In the genomic region with DNA sequence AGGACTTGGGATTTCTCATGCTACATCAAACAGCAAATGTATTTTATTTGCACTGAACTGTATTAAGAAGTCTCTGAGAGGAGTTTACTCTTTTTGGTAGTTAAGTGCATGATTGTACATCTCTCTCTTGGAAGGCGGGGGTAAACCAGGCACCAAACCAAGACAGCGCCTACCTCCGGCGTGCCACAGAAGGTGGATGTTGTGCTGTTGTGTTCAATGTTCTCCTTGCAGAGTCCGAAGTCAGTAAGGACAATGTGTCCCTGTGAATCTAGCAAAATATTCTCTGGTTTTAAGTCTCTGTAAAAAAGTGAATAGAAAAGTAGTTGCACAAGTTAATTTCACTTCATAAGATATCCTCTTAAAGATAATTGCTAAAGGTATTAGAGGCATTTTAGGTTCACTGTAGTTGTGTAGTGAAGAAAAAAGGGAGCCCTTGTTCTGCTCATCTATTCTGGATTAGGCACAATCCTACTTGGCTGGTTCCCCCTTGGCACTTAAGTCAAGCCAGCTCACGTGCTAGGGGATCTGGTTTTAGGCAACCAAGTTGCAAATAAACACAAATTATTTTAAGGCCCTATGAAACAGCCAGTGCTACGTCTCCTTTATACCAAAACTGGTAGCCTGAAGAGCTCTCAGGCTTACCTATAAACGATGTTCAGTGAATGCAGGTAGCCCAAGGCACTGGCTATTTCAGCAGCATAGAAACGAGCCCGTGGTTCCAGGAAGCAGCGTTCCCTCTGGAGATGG, we compare ENCODE assay signal across 11 cellular contexts.
A peak's percentile ranks its signal among the peaks of the same experiment; 100 is the strongest.
DNase-seq lines count a peak whose midpoint lies in the region; ATAC-seq and TF ChIP-seq lines count a peak whose summit lies in the region.
"Had no signal": no experiment of that assay in that cellular context is flagged by ENCODE, and none has a peak within 500 bp of the region (broad histone marks: within the 10 kb centered on the region; RNA-seq: fewer than 3 reads in every experiment).

No MANE protein-coding gene starts in this region.

- H3K4me1 ChIP-seq in left ventricle myocardium inferior, result peaks cover 75% of the 10 kb centered on the region
- peaks cover 5 to 6% of the 10 kb centered on the region in 2 donors for H3K4me1 ChIP-seq in breast epithelium
- H3K4me1 ChIP-seq in mesenchymal stem cell (ENCODE audit: control insufficient read depth, insufficient read depth, low read depth, low read length), result peaks cover 17% of the 10 kb centered on the region

- peak overlapping the region; percentile 42 for H4K8ac ChIP-seq in mesenchymal stem cell (ENCODE audit: low read length)

- intact Hi-C loops in left ventricle myocardium inferior (cut with micrococcal nuclease) (loop anchor here (5.0 kb wide), 2 partner anchors 470 to 650 kb away; no protein-coding TSS in a partner anchor), left ventricle myocardium superior (cut with micrococcal nuclease) (loop anchor here (5.0 kb wide), 1 partner anchor 650 kb away; no protein-coding TSS in a partner anchor), breast epithelium (cut with DNase I; ENCODE audit: low total_unique reads) (loop anchor here (10.0 kb wide), 1 partner anchor 653 kb away; no protein-coding TSS in a partner anchor)

- H3K4ac ChIP-seq in mesenchymal stem cell (ENCODE audit: low read depth in 1 of 2, low read length in 2 of 2), result no peak overlapping the region

- H3K23ac ChIP-seq in mesenchymal stem cell (ENCODE audit: low read length in 2 of 2), result no peak overlapping the region

- H3K9ac ChIP-seq in mesenchymal stem cell (ENCODE audit: low read length), result peak overlapping the region; percentile 97

- H2BK15ac ChIP-seq in mesenchymal stem cell (ENCODE audit: low read depth, poor library complexity, severe bottlenecking), result no peak overlapping the region

- H3K36me3 ChIP-seq in left ventricle myocardium inferior (peaks cover 55% of the 10 kb centered on the region), breast epithelium (peaks cover 8% of the 10 kb centered on the region), mesenchymal stem cell (ENCODE audit: control insufficient read depth in 1 of 2, insufficient read depth in 2 of 2, low read depth in 1 of 2, low read length in 2 of 2) (peaks cover 28 to 61% of the 10 kb centered on the region in 2 experiments)

- H3K27me3 ChIP-seq in left ventricle myocardium inferior (ENCODE audit: low read depth) (no peaks in the 10 kb centered on the region), breast epithelium (no peaks in the 10 kb centered on the region), mesenchymal stem cell (ENCODE audit: control insufficient read depth in 1 of 2, insufficient read depth in 1 of 2, low read length in 2 of 2) (no peaks in the 10 kb centered on the region)

- H3K4me1 Mint-ChIP-seq in type B pancreatic cell (ENCODE audit: unreplicated experiment), result peaks cover 41% of the 10 kb centered on the region
- H3K4me1 Mint-ChIP-seq in stimulated activated memory B cell treated with anti-CD40 and anti-IgM and Interleukin-4, amounts not matched to agents 10 μg/mL and 1 μg/mL and 100 μg/mL, for 72 hours, result peaks cover 47% of the 10 kb centered on the region

- peak overlapping the region; percentile 80 for H3K4me2 ChIP-seq in mesenchymal stem cell (ENCODE audit: low read length, poor library complexity, severe bottlenecking)

- no peaks in the 10 kb centered on the region for H3K9me3 ChIP-seq in left ventricle myocardium inferior (replicated peaks)
- H3K9me3 ChIP-seq in breast epithelium, result no peaks in the 10 kb centered on the region
- no peaks in the 10 kb centered on the region for H3K9me3 ChIP-seq in mesenchymal stem cell (ENCODE audit: control insufficient read depth, low read length)

- peaks cover 32% of the 10 kb centered on the region for H3K27me3 Mint-ChIP-seq in type B pancreatic cell
- H3K27me3 Mint-ChIP-seq in stimulated activated memory B cell treated with anti-CD40 and anti-IgM and Interleukin-4, amounts not matched to agents 10 μg/mL and 1 μg/mL and 100 μg/mL, for 72 hours, result no peaks in the 10 kb centered on the region
- H3K27me3 Mint-ChIP-seq: activated CD8-positive, alpha-beta memory T cell treated with anti-CD3 and anti-CD28 coated beads, Interleukin-2, amount 10 ng/mL, durations not matched to agents 7 days and 5 days had no signal

- H2AFZ ChIP-seq in mesenchymal stem cell (ENCODE audit: low read depth, low read length), result no peak overlapping the region

- peak overlapping the region; percentile 99 for H3K27ac ChIP-seq in left ventricle myocardium inferior (replicated peaks)
- H3K27ac ChIP-seq in breast epithelium, result peak overlapping the region; percentile 27 to 33
- H3K27ac ChIP-seq in mesenchymal stem cell (ENCODE audit: low read length, poor library complexity, severe bottlenecking), result peak overlapping the region; percentile 52

- H4K91ac ChIP-seq in mesenchymal stem cell (ENCODE audit: low read length), result no peak overlapping the region

- H3K9me3 Mint-ChIP-seq in type B pancreatic cell, result no peaks in the 10 kb centered on the region
- H3K9me3 Mint-ChIP-seq in stimulated activated memory B cell treated with anti-CD40 and anti-IgM and Interleukin-4, amounts not matched to agents 10 μg/mL and 1 μg/mL and 100 μg/mL, for 72 hours, result no peaks in the 10 kb centered on the region

- DNase-seq in left ventricle myocardium inferior (no peak), left ventricle myocardium superior (no peak), breast epithelium (ENCODE audit: low spot score in 2 of 2) (no peak), mesenchymal stem cell (no peak), type B pancreatic cell (ENCODE audit: extremely low spot score, unreplicated experiment) (no peak), activated gamma-delta T cell (lab: John Stamatoyannopoulos, UW) (no peak), NCI-H774 (lab: John Stamatoyannopoulos, UW) (no peak)
- DNase-seq: activated CD8-positive, alpha-beta memory T cell treated with anti-CD3 and anti-CD28 coated beads, Interleukin-2, amount 10 ng/mL, durations not matched to agents 7 days and 5 days; COR-L47; NCI-H748 treated with DMSO at 0.1 percent for 48 hours had no signal

- TF ChIP-seq POLR2A in breast epithelium (IDR thresholded peaks at IDR 0.05), result no peak

- H2BK12ac ChIP-seq in mesenchymal stem cell (ENCODE audit: low read length in 2 of 2), result no peak overlapping the region

- no peak for TF ChIP-seq CTCF in left ventricle myocardium inferior (IDR thresholded peaks at IDR 0.05; ENCODE audit: borderline replicate concordance)
- TF ChIP-seq CTCF in breast epithelium (IDR thresholded peaks at IDR 0.05), result no peak
- TF ChIP-seq CTCF in type B pancreatic cell (conservative IDR thresholded peaks at IDR 0.05), result no peak

- H3K27ac Mint-ChIP-seq in type B pancreatic cell, result peak overlapping the region; percentile 56
- H3K27ac Mint-ChIP-seq in stimulated activated memory B cell treated with anti-CD40 and anti-IgM and Interleukin-4, amounts not matched to agents 10 μg/mL and 1 μg/mL and 100 μg/mL, for 72 hours, result no peak overlapping the region

- H3K4me3 ChIP-seq in left ventricle myocardium inferior (peak overlapping the region; percentile 86), breast epithelium (peak overlapping the region; percentile 78 to 93 (median 87)), mesenchymal stem cell (ENCODE audit: insufficient read depth in 1 of 2, low read depth in 1 of 2, low read length in 2 of 2) (peak overlapping the region; percentile 38 to 90)

- H3K4me3 Mint-ChIP-seq in type B pancreatic cell, result peak overlapping the region; percentile 95
- no peak overlapping the region for H3K4me3 Mint-ChIP-seq in stimulated activated memory B cell treated with anti-CD40 and anti-IgM and Interleukin-4, amounts not matched to agents 10 μg/mL and 1 μg/mL and 100 μg/mL, for 72 hours
- H3K4me3 Mint-ChIP-seq: activated CD8-positive, alpha-beta memory T cell treated with anti-CD3 and anti-CD28 coated beads, Interleukin-2, amount 10 ng/mL, durations not matched to agents 7 days and 5 days had no signal

- H3K18ac ChIP-seq in mesenchymal stem cell (ENCODE audit: low read depth in 1 of 2, low read length in 2 of 2), result no peak overlapping the region

- peaks cover 35% of the 10 kb centered on the region for H3K36me3 Mint-ChIP-seq in type B pancreatic cell
- peaks cover 25% of the 10 kb centered on the region for H3K36me3 Mint-ChIP-seq in stimulated activated memory B cell treated with anti-CD40 and anti-IgM and Interleukin-4, amounts not matched to agents 10 μg/mL and 1 μg/mL and 100 μg/mL, for 72 hours

- peak overlapping the region; percentile 41 for H2AK5ac ChIP-seq in mesenchymal stem cell (ENCODE audit: low read length, severe bottlenecking)

- peaks cover 3% of the 10 kb centered on the region for H3K79me1 ChIP-seq in mesenchymal stem cell (replicated peaks; ENCODE audit: low read length, poor library complexity, severe bottlenecking)

- no peak overlapping the region for H2BK120ac ChIP-seq in mesenchymal stem cell (ENCODE audit: low read depth, low read length)

- no peak overlapping the region for H2BK5ac ChIP-seq in mesenchymal stem cell (ENCODE audit: low read depth, low read length, poor library complexity, severe bottlenecking)

- WGBS in mesenchymal stem cell, result 97% methylated on average over 10 of the region's 11 CpGs

- no peak for ATAC-seq in left ventricle myocardium superior
- no peak for ATAC-seq in stimulated activated memory B cell treated with anti-CD40 and anti-IgM and Interleukin-4, amounts not matched to agents 10 μg/mL and 1 μg/mL and 100 μg/mL, for 72 hours
- ATAC-seq: activated CD8-positive, alpha-beta memory T cell treated with anti-CD3 and anti-CD28 coated beads, Interleukin-2, amount 10 ng/mL, durations not matched to agents 7 days and 5 days had no signal

- H3K14ac ChIP-seq in mesenchymal stem cell (ENCODE audit: low read length in 2 of 2), result no peak overlapping the region

Comparison
In these comparisons a context has a peak if more than half of its experiments do, and no peak if none do; other contexts are left out.
1. H3K27ac ChIP-seq: peak in every context shown above with its lines; median percentile 99 in left ventricle myocardium inferior; 52 in mesenchymal stem cell; 30 in breast epithelium.